8 cellular contexts compared by ENCODE assay signal in the genomic region with DNA sequence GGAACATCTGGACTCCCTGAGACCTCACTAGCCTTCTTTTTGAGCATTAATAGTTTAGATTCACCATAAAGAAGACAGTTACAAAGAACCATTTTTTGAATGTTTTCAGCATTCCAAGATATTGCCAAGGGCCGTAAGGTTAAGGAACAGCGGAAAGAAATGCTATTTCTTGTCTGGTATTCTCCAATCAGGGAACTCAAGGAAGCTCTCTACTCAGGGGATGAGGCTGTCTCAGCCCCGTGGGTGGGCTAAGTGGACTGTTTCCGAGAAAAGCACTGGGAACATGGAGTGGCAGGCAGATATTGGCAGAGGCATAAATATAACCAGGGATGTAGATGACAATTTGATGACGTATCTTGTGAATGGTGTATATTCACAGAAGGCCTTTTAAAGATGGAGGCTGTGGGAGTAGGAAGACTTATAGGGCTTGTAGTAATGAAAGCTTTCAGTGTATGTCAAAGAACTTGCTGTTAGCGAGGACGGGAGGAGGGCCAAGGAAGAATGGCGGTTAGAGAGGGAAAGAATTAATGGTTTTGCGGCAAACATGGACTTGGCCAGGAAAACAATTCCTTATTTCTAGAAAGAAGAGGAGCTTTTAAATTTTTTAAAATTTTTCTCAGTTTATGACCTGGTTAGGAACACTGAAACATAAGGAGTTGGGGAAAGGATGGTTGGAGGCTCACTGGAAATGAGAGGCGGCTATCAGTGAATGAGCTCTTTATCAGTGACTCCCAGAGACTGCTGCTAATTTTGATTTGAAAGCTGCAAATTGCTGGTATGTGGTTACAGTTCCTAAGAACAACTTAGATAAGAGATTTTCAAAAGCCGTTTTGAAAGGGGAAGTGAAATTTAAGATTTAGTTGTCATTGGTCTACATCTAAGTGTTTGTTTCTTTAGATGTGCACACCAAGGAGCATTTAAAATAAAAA.
DNase-seq lines count a peak whose midpoint lies in the region; ATAC-seq and TF ChIP-seq lines count a peak whose summit lies in the region.

No MANE protein-coding gene starts in this region.

- TF ChIP-seq CTCF in left ventricle myocardium inferior (IDR thresholded peaks at IDR 0.05; ENCODE audit: borderline replicate concordance): no peak
- TF ChIP-seq CTCF in chondrocyte (IDR thresholded peaks at IDR 0.05): no peak

- H3K9me3 ChIP-seq in left ventricle myocardium inferior (replicated peaks): no peaks in the 10 kb centered on the region

- H3K36me3 ChIP-seq in left ventricle myocardium inferior: no peaks in the 10 kb centered on the region

- H3K27ac ChIP-seq in left ventricle myocardium inferior (replicated peaks): peak overlapping the region; percentile 80
- peak overlapping the region; percentile 38 for H3K27ac ChIP-seq in temporal lobe (ENCODE audit: low read depth, low read length)

- peaks cover 79% of the 10 kb centered on the region for H3K4me1 ChIP-seq in left ventricle myocardium inferior

- no peaks in the 10 kb centered on the region for H3K27me3 Mint-ChIP-seq in chondrocyte (ENCODE audit: low read depth)

- H3K4me1 Mint-ChIP-seq in chondrocyte (ENCODE audit: low read depth): peaks cover 29% of the 10 kb centered on the region

- H3K4me3 Mint-ChIP-seq in chondrocyte (ENCODE audit: unreplicated experiment): peak overlapping the region; percentile 26

- ATAC-seq in left cardiac atrium: no peak
- peak; percentile 76 for ATAC-seq in HG03442 (IDR thresholded peaks at IDR 0.05; ENCODE audit: unreplicated experiment)
- ATAC-seq in esophagus mucosa: no peak

- H3K9me3 Mint-ChIP-seq in chondrocyte (ENCODE audit: low read depth): no peaks in the 10 kb centered on the region

- intact Hi-C loops in left ventricle myocardium inferior (cut with micrococcal nuclease) (no loop called here), left cardiac atrium (cut with DNase I) (loop anchor here in 1 of 2 donors (5.0 kb wide), 1 partner anchor 63 kb away; a partner anchor contains a TSS)

- H3K27me3 ChIP-seq in left ventricle myocardium inferior (ENCODE audit: low read depth): no peaks in the 10 kb centered on the region

- peaks cover 7% of the 10 kb centered on the region for H3K36me3 Mint-ChIP-seq in chondrocyte (ENCODE audit: low read depth)

- no peak overlapping the region for H3K4me3 ChIP-seq in left ventricle myocardium inferior

- H3K27ac Mint-ChIP-seq in chondrocyte (ENCODE audit: unreplicated experiment): peak overlapping the region; percentile 93

- no peak for DNase-seq in left ventricle myocardium inferior
- DNase-seq in left cardiac atrium: no peak
- DNase-seq in chondrocyte (ENCODE audit: low spot score): no peak
- no peak for DNase-seq in NCI-H510A treated with DMSO at 0.1 percent for 48 hours (lab: John Stamatoyannopoulos, UW)
- no peak for DNase-seq in NCI-H187 (lab: John Stamatoyannopoulos, UW)
